1 cellular context compared by ENCODE assay signal in the genomic region with DNA sequence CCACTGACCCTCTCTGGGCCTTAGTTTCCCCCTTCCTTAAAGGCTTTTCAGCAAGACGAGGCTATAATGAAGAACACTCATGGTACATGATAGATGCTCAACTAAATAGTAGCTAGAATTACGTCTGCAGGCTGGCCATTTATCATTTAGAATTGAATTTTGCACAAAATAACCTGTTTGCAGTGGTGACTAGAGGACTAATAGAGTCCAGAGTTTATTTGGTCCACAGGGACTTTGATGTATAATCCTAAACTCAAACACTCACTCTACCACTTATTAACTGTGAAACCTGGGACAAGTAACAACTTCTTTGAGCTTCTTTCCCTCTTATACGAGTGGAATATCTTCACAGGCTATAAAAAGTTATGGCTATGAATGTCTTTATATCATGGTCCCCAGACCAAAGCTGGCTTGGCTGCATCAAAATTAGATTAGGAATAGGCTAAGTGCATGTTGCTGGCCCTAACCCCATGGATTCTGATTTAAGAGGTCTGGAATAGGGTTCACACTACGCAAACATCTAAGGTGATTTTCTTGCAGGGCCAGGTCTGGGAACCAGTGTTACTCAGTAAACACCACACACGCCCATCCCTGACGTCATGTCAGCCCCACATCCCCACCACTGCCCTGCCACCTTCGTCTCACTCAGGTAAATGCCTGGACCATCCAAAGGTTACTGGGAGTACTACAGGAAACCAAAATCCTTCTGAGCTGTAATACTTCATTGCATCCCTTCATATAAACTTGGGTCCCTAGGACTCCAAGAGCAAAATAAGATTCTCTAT.
TF ChIP-seq lines count a peak whose summit lies in the region.

No MANE protein-coding gene starts in this region.

TF ChIP-seq in HepG2, 621 proteins besides CTCF, POLR2A, EP300 and RAD21 (continued from another document and continues in another):
- no peak for TF ChIP-seq FOSL1 (CRISPR knock-in tag; IDR thresholded peaks at IDR 0.05; ENCODE audit: borderline replicate concordance)
- no peak for TF ChIP-seq ZNF792 (CRISPR knock-in tag; IDR thresholded peaks at IDR 0.05)
- TF ChIP-seq POGZ (CRISPR knock-in tag; IDR thresholded peaks at IDR 0.05): peak; percentile 29; the same call in 1 of the 2 replicates
- peak; percentile 79 for TF ChIP-seq CREB1 (IDR thresholded peaks at IDR 0.05)
- peak; percentile 76 for TF ChIP-seq CREB1 (CRISPR knock-in tag; IDR thresholded peaks at IDR 0.05)
- TF ChIP-seq, protein P1, sequence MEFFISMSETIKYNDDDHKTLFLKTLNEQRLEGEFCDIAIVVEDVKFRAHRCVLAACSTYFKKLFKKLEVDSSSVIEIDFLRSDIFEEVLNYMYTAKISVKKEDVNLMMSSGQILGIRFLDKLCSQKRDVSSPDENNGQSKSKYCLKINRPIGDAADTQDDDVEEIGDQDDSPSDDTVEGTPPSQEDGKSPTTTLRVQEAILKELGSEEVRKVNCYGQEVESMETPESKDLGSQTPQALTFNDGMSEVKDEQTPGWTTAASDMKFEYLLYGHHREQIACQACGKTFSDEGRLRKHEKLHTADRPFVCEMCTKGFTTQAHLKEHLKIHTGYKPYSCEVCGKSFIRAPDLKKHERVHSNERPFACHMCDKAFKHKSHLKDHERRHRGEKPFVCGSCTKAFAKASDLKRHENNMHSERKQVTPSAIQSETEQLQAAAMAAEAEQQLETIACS (CRISPR knock-in tag; IDR thresholded peaks at IDR 0.05): no peak
- TF ChIP-seq ZIK1 (CRISPR knock-in tag; IDR thresholded peaks at IDR 0.05; ENCODE audit: borderline replicate concordance, low read depth): no peak
- TF ChIP-seq MEIS1 (CRISPR knock-in tag; IDR thresholded peaks at IDR 0.05; ENCODE audit: borderline replicate concordance): 0 out of 2 replicates have a peak, but pooled peaks have one; percentile 38
- peak; percentile 31; the same call in 1 of the 2 replicates for TF ChIP-seq SOX5 (CRISPR knock-in tag; IDR thresholded peaks at IDR 0.05; ENCODE audit: borderline replicate concordance)
- TF ChIP-seq, protein P2, sequence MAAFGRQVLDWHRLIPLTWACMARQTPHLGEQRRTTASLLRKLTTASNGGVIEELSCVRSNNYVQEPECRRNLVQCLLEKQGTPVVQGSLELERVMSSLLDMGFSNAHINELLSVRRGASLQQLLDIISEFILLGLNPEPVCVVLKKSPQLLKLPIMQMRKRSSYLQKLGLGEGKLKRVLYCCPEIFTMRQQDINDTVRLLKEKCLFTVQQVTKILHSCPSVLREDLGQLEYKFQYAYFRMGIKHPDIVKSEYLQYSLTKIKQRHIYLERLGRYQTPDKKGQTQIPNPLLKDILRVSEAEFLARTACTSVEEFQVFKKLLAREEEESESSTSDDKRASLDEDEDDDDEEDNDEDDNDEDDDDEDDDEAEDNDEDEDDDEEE (CRISPR knock-in tag; IDR thresholded peaks at IDR 0.05): no peak
- peak; percentile 74 for TF ChIP-seq HOXA5 (CRISPR knock-in tag; IDR thresholded peaks at IDR 0.05)
- no peak for TF ChIP-seq ZC3H13 (CRISPR knock-in tag; IDR thresholded peaks at IDR 0.05)
- TF ChIP-seq GABPB1 (CRISPR knock-in tag; IDR thresholded peaks at IDR 0.05): no peak
- no peak for TF ChIP-seq ZNF607 (CRISPR knock-in tag; IDR thresholded peaks at IDR 0.05; ENCODE audit: borderline replicate concordance)
- TF ChIP-seq ZSCAN9 (CRISPR knock-in tag; IDR thresholded peaks at IDR 0.05; ENCODE audit: borderline replicate concordance): 0 out of 2 replicates have a peak, but pooled peaks have one; percentile 18
- TF ChIP-seq ZNF572 (CRISPR knock-in tag; IDR thresholded peaks at IDR 0.05): no peak
- TF ChIP-seq ZBTB40 (IDR thresholded peaks at IDR 0.05): no peak
- TF ChIP-seq ZBTB40 (CRISPR knock-in tag; IDR thresholded peaks at IDR 0.05): no peak
- TF ChIP-seq ARID3A (IDR thresholded peaks at IDR 0.05; ENCODE audit: low read depth, low read length): peak; percentile 83
- TF ChIP-seq MYC (CRISPR knock-in tag; IDR thresholded peaks at IDR 0.05; ENCODE audit: borderline replicate concordance): no peak
- no peak for TF ChIP-seq NFIB (CRISPR knock-in tag; IDR thresholded peaks at IDR 0.05; ENCODE audit: borderline replicate concordance)
- TF ChIP-seq, protein P3, sequence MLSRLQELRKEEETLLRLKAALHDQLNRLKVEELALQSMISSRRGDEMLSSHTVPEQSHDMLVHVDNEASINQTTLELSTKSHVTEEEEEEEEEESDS (CRISPR knock-in tag; IDR thresholded peaks at IDR 0.05; ENCODE audit: borderline replicate concordance): no peak
- TF ChIP-seq PITX1 (CRISPR knock-in tag; IDR thresholded peaks at IDR 0.05): no peak
- TF ChIP-seq FOXP1 (IDR thresholded peaks at IDR 0.05): no peak
- no peak for TF ChIP-seq FOXP1 (CRISPR knock-in tag; IDR thresholded peaks at IDR 0.05)
- TF ChIP-seq, protein P4, sequence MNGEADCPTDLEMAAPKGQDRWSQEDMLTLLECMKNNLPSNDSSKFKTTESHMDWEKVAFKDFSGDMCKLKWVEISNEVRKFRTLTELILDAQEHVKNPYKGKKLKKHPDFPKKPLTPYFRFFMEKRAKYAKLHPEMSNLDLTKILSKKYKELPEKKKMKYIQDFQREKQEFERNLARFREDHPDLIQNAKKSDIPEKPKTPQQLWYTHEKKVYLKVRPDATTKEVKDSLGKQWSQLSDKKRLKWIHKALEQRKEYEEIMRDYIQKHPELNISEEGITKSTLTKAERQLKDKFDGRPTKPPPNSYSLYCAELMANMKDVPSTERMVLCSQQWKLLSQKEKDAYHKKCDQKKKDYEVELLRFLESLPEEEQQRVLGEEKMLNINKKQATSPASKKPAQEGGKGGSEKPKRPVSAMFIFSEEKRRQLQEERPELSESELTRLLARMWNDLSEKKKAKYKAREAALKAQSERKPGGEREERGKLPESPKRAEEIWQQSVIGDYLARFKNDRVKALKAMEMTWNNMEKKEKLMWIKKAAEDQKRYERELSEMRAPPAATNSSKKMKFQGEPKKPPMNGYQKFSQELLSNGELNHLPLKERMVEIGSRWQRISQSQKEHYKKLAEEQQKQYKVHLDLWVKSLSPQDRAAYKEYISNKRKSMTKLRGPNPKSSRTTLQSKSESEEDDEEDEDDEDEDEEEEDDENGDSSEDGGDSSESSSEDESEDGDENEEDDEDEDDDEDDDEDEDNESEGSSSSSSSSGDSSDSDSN (CRISPR knock-in tag; IDR thresholded peaks at IDR 0.05): no peak
- peak; percentile 56; the same call in 1 of the 2 replicates for TF ChIP-seq NCOA2 (CRISPR knock-in tag; IDR thresholded peaks at IDR 0.05)
- TF ChIP-seq NR2F2 (IDR thresholded peaks at IDR 0.05; ENCODE audit: borderline replicate concordance, low read depth): peak; percentile 69
- TF ChIP-seq CERS6 (CRISPR knock-in tag; IDR thresholded peaks at IDR 0.05): no peak
- TF ChIP-seq SIX4 (CRISPR knock-in tag; IDR thresholded peaks at IDR 0.05): no peak
- no peak for TF ChIP-seq DMTF1 (CRISPR knock-in tag; IDR thresholded peaks at IDR 0.05)
- no peak for TF ChIP-seq CSRNP1 (CRISPR knock-in tag; IDR thresholded peaks at IDR 0.05)
